In the genomic region with DNA sequence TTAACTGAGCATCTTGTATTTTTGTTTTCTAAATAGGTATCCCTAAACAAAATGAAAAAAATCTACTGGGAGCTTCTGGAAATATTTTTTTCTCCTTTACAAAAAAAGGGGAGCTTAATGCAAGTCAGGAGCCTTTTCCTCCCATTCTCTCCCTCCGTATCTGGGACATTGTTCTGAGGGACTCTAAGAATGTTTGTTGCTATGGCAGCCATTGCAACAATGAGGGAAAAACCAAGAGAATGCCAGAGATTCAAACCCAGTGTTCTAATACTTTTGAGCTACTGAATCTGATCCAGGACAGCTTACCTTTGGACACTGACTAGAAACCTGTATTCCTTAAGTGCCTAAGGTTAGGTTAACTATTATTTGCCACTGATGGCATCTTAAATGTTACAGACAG, we compare ENCODE assay signal across 26 cellular contexts.
DNase-seq lines count a peak whose midpoint lies in the region; ATAC-seq and TF ChIP-seq lines count a peak whose summit lies in the region.
"Had no signal": no experiment of that assay in that cellular context is flagged by ENCODE, and none has a peak within 500 bp of the region (broad histone marks: within the 10 kb centered on the region; RNA-seq: fewer than 3 reads in every experiment).

No MANE protein-coding gene starts in this region.

- ATAC-seq in HG02973 (IDR thresholded peaks at IDR 0.05; ENCODE audit: unreplicated experiment) = no peak
- ATAC-seq: activated T-helper 17 cell treated with anti-CD3 and anti-CD28 coated beads, Interleukin-2, amount 50 U/mL, for 72 hours; left lobe of liver had no signal

- H3K4me3 ChIP-seq in epithelial cell of proximal tubule (ENCODE audit: low read depth, low read length) (no peak overlapping the region), retinal pigment epithelial cell (ENCODE audit: low read length) (no peak overlapping the region)
- H3K4me3 ChIP-seq: esophagus squamous epithelium, stomach, transverse colon had no signal

- TF ChIP-seq CTCF in epithelial cell of proximal tubule (conservative IDR thresholded peaks at IDR 0.05; ENCODE audit: low read depth, low read length) (no peak), retinal pigment epithelial cell (conservative IDR thresholded peaks at IDR 0.05; ENCODE audit: low read depth, low read length) (no peak)

- DNase-seq in DMS53 (lab: John Stamatoyannopoulos, UW) (peak; percentile 15), DMS53 treated with DMSO at 0.1 percent for 48 hours (lab: John Stamatoyannopoulos, UW; ENCODE audit: unreplicated experiment) (no peak), epithelial cell of proximal tubule (ENCODE audit: low read depth) (peak; percentile 37), lung microvascular endothelial cell (ENCODE audit: low read depth in 2 of 2) (peak; percentile 51 to 75), retinal pigment epithelial cell (ENCODE audit: low read depth) (peak; percentile 59), foreskin melanocyte (no peak)
- DNase-seq in activated effector memory CD4-positive, alpha-beta T cell treated with Interleukin-2 at 50 U/mL for 16 hours = no peak
- DNase-seq: activated CD4-positive, alpha-beta T cell treated with anti-CD3 and anti-CD28 coated beads, Interleukin-2, amount 50 U/mL, for 48 hours; activated CD4-positive, CD25-positive, alpha-beta regulatory T cell; activated CD8-positive, alpha-beta memory T cell treated with anti-CD3 and anti-CD28 coated beads, Interleukin-2, amount 50 U/mL, for 48 hours; cerebellar nuclear complex; effector CD8-positive, alpha-beta T cell; esophagus squamous epithelium; KG1; NCI-H146; NCI-H524 treated with DMSO at 0.1 percent for 48 hours; NK-92 treated with Interleukin-12 subunit alpha and Interleukin-12 subunit beta, amount 100 ng/mL, for 24 hours; posterior cingulate gyrus; SHP77 treated with DMSO at 0.1 percent for 48 hours; stimulated activated CD8-positive, alpha-beta memory T cell treated with anti-CD3 and anti-CD28 coated beads, Interleukin-4, amount 100 ng/mL, for 48 hours; stomach; SW 1271; transverse colon had no signal

Comparison
In these comparisons a context has a peak if more than half of its experiments do, and no peak if none do; other contexts are left out.
1. DNase-seq: peak in DMS53 (single experiment), epithelial cell of proximal tubule (single experiment), lung microvascular endothelial cell (2 of 2) and retinal pigment epithelial cell (single experiment); none in DMS53 treated with DMSO at 0.1 percent for 48 hours (single experiment), activated effector memory CD4-positive, alpha-beta T cell treated with Interleukin-2 at 50 U/mL for 16 hours (single experiment) and foreskin melanocyte (single experiment).